In the genomic region with DNA sequence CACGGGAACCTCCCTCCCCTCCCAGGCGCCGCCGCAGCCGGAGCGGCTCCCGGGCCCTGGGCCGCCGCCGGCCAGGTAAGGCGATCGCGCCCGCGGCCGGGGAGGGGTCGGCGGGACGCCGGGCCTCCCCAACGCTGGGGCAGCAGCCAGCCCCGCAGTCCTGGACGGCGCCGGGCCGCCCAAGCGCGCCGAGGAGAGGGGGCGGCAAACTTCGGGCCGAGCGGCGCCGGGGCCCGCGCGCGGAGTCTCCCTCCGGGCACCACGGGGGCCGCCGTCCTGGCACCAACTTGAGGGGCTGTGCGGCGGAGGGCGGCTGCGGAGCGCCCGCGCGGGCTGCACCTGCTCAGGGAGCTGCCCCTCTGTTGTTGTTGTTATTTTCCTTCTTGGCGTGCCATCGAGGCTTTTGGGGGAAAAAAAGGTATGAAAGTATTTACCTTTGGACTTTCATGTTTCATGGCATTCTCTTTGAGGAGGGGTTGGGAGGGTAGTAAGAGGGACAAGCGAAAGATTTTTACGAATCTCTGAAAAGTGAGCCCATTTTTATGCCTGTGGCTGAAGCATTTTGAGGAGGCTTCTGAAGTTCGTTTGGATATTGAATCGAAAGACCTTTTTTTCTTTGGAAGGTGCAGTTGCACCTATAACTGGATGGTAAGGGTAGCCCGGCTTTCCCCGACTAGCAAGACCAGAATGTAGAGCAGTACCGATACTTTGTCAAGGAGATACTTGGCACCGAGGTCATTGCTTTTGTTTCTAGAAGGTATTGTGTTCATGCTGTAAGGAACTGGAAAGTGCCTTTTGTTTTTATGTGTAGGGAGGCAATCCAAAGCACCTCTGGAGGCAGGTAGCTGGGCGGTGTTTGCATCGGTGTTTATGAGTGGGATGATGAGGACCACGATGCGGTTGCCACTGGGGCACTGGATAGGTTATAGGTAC, we compare ENCODE assay signal across 8 cellular contexts. TPM values are rescaled to one million over a fixed set of nuclear protein-coding genes. Genes with fewer than 3 reads are reported as not detected.
DNase-seq lines count a peak whose midpoint lies in the region; ATAC-seq and TF ChIP-seq lines count a peak whose summit lies in the region.

A gene with protein sequence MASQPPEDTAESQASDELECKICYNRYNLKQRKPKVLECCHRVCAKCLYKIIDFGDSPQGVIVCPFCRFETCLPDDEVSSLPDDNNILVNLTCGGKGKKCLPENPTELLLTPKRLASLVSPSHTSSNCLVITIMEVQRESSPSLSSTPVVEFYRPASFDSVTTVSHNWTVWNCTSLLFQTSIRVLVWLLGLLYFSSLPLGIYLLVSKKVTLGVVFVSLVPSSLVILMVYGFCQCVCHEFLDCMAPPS (plus strand): TSS at position 4 of the 933 bp plus-strand sequence. CDS start 52,168 bp downstream, outside the sequence.

- peaks cover 3% of the 10 kb centered on the region for H3K27me3 ChIP-seq in mesendoderm (ENCODE audit: insufficient read depth, low read length, poor library complexity)

- H3K4ac ChIP-seq in mesendoderm (ENCODE audit: low read depth, low read length), result no peak within 1 kb of the TSS

- no peak within 1 kb of the TSS for H4K5ac ChIP-seq in mesendoderm (ENCODE audit: low read length)

- H3K27ac Mint-ChIP-seq in type B pancreatic cell, result peak within 1 kb of the TSS; percentile 83

- H3K4me3 ChIP-seq in coronary artery, result peak within 1 kb of the TSS; percentile 67
- H3K4me3 ChIP-seq in mesendoderm (ENCODE audit: low read length), result peak within 1 kb of the TSS; percentile 68

- H3K27me3 Mint-ChIP-seq in type B pancreatic cell, result peaks cover 56% of the 10 kb centered on the region

- no peak within 1 kb of the TSS for H4K8ac ChIP-seq in mesendoderm (ENCODE audit: low read depth, low read length)

- H3K56ac ChIP-seq in mesendoderm (ENCODE audit: low read length), result peak within 1 kb of the TSS; percentile 78

- H3K18ac ChIP-seq in mesendoderm (ENCODE audit: low read length), result no peak within 1 kb of the TSS

- DNase-seq in AG08396 (ENCODE audit: low spot score) (peak; percentile 83), SK-N-DZ (ENCODE audit: low spot score) (peak; percentile 35), coronary artery (ENCODE audit: low spot score) (no peak), mesendoderm (peak; percentile 11), type B pancreatic cell (ENCODE audit: extremely low spot score, unreplicated experiment) (no peak), superior temporal gyrus (ENCODE audit: extremely low spot score) (no peak)
- DNase-seq in central memory CD4-positive, alpha-beta T cell, result no peak

- H3K36me3 ChIP-seq in mesendoderm (ENCODE audit: control insufficient read depth, insufficient read depth, low read length), result no peaks in the 10 kb centered on the region

- no CpG with 5 or more reads among the region's 65 CpGs for WGBS in mesendoderm (ENCODE audit: extremely low coverage, insufficient coverage, low lambda C conversion rate)

- H3K9ac ChIP-seq in mesendoderm (ENCODE audit: low read length), result peak within 1 kb of the TSS; percentile 45

- H3K4me3 Mint-ChIP-seq in type B pancreatic cell, result peak within 1 kb of the TSS; percentile 94

- H3K4me2 ChIP-seq in mesendoderm (ENCODE audit: low read length), result peak within 1 kb of the TSS; percentile 79

- no peak for TF ChIP-seq CTCF in coronary artery (IDR thresholded peaks at IDR 0.05)
- no peak for TF ChIP-seq CTCF in type B pancreatic cell (conservative IDR thresholded peaks at IDR 0.05)

- no peak within 1 kb of the TSS for H2BK120ac ChIP-seq in mesendoderm (ENCODE audit: low read depth, low read length)

- no peaks in the 10 kb centered on the region for H3K79me1 ChIP-seq in mesendoderm (ENCODE audit: low read length)

- H3K79me2 ChIP-seq in mesendoderm (ENCODE audit: control insufficient read depth, insufficient read depth, low read length), result no peaks in the 10 kb centered on the region

- H3K4me1 ChIP-seq in mesendoderm (ENCODE audit: control insufficient read depth, low read depth, low read length), result no peaks in the 10 kb centered on the region

- peak; percentile 48 for ATAC-seq in GM18909 (IDR thresholded peaks at IDR 0.05; ENCODE audit: poor library complexity, unreplicated experiment)

- H3K23ac ChIP-seq in mesendoderm (ENCODE audit: low read length), result no peak within 1 kb of the TSS

- no peak within 1 kb of the TSS for H2BK15ac ChIP-seq in mesendoderm (replicated peaks; ENCODE audit: low read depth)

- H2AK5ac ChIP-seq in mesendoderm (ENCODE audit: low read length), result no peak within 1 kb of the TSS

- H3K36me3 Mint-ChIP-seq in type B pancreatic cell, result no peaks in the 10 kb centered on the region

- no peak within 1 kb of the TSS for H2BK5ac ChIP-seq in mesendoderm (ENCODE audit: low read length)

- peaks cover 16% of the 10 kb centered on the region for H3K4me1 Mint-ChIP-seq in type B pancreatic cell (ENCODE audit: unreplicated experiment)

- H3K9me3 Mint-ChIP-seq in type B pancreatic cell, result no peaks in the 10 kb centered on the region

- H3K27ac ChIP-seq in coronary artery (peak within 1 kb of the TSS in 1 of 2 donors; percentile 12), mesendoderm (ENCODE audit: low read depth, low read length) (no peak within 1 kb of the TSS)

RNA-seq across cellular contexts. Expression of the gene that starts here (rescaled TPM):
- polyA plus RNA-seq in SK-N-DZ (2014; cell fraction: cytosol; rRNA removed), result 43.1 and 46.2 TPM in 2 replicates
- polyA plus RNA-seq in SK-N-DZ (2014; cell fraction: nucleus; rRNA removed), result 21.3 and 24.9 TPM in 2 replicates
- polyA plus RNA-seq in mesendoderm (2013, experiment 1 of 2), result 3.4 TPM
- 3.9 TPM for polyA plus RNA-seq in mesendoderm (2013, experiment 2 of 2)
- 2.8 and 12.3 TPM in 2 replicates for total RNA-seq in type B pancreatic cell (ENCODE audit: low replicate concordance)

Comparison
In these comparisons a context has a peak if more than half of its experiments do, and no peak if none do; other contexts are left out.
1. DNase-seq: peak in AG08396 (single experiment), SK-N-DZ (single experiment) and mesendoderm (single experiment); none in coronary artery (single experiment), type B pancreatic cell (single experiment), superior temporal gyrus (single experiment) and central memory CD4-positive, alpha-beta T cell (single experiment).